ENCODE assay signal across 15 cellular contexts in genomic region chr2:66775730-66776422, GRCh38.
A peak's percentile ranks its signal among the peaks of the same experiment; 100 is the strongest.
DNase-seq lines count a peak whose midpoint lies in the region; TF ChIP-seq lines count a peak whose summit lies in the region.
"Had no signal": no experiment of that assay in that cellular context is flagged by ENCODE, and none has a peak within 500 bp of the region (broad histone marks: within the 10 kb centered on the region; RNA-seq: fewer than 3 reads in every experiment).

No MANE protein-coding gene starts in this region.

- H3K9me3 ChIP-seq in BE2C: no peaks in the 10 kb centered on the region
- no peaks in the 10 kb centered on the region for H3K9me3 ChIP-seq in adrenal gland (replicated peaks in 1 of 3)

- no peak overlapping the region for H3K4ac ChIP-seq in mesendoderm (ENCODE audit: low read depth, low read length)

- H3K18ac ChIP-seq in mesendoderm (ENCODE audit: low read length): no peak overlapping the region

- H2BK120ac ChIP-seq in mesendoderm (ENCODE audit: low read depth, low read length): no peak overlapping the region

- no peak overlapping the region for H3K56ac ChIP-seq in mesendoderm (ENCODE audit: low read length)

- H4K8ac ChIP-seq in mesendoderm (ENCODE audit: low read depth, low read length): no peak overlapping the region

- no peaks in the 10 kb centered on the region for H3K79me2 ChIP-seq in mesendoderm (ENCODE audit: control insufficient read depth, insufficient read depth, low read length)

- H3K27ac Mint-ChIP-seq in progenitor cell of endocrine pancreas (peak overlapping the region; percentile 73), chondrocyte (ENCODE audit: unreplicated experiment) (no peak overlapping the region)
- H3K27ac Mint-ChIP-seq: B cell; CD4-positive, alpha-beta memory T cell; GM23338; H9 had no signal

- no peak overlapping the region for H2AK5ac ChIP-seq in mesendoderm (ENCODE audit: low read length)

- H3K23ac ChIP-seq in mesendoderm (ENCODE audit: low read length): no peak overlapping the region

- no peak overlapping the region for H3K4me3 ChIP-seq in BE2C (ENCODE audit: low read depth, low read length)
- H3K4me3 ChIP-seq in adrenal gland: no peak overlapping the region
- H3K4me3 ChIP-seq in mesendoderm (ENCODE audit: low read length): no peak overlapping the region
- H3K4me3 ChIP-seq: GM23338 had no signal

- H3K4me1 ChIP-seq in BE2C (no peaks in the 10 kb centered on the region), adrenal gland (replicated peaks in 1 of 2) (no peaks in the 10 kb centered on the region), mesendoderm (ENCODE audit: control insufficient read depth, low read depth, low read length) (no peaks in the 10 kb centered on the region)

- H3K27ac ChIP-seq in adrenal gland (peak overlapping the region in 2 of 5 donors; percentile 7 to 55), mesendoderm (ENCODE audit: low read depth, low read length) (no peak overlapping the region)
- H3K27ac ChIP-seq: C4-2B had no signal

- H3K9ac ChIP-seq in mesendoderm (ENCODE audit: low read length): no peak overlapping the region

- DNase-seq in BE2C: peak; percentile 5
- peak in 6 of 7 donors; percentile 39 to 65 (median 51) for DNase-seq in adrenal gland
- peak; percentile 9 for DNase-seq in mesendoderm
- DNase-seq in progenitor cell of endocrine pancreas (ENCODE audit: low spot score, unreplicated experiment): no peak
- DNase-seq in OCI-M2 (lab: John Stamatoyannopoulos, UW; ENCODE audit: unreplicated experiment): no peak
- no peak for DNase-seq in chondrocyte (ENCODE audit: low spot score)
- no peak for DNase-seq in 8988T
- DNase-seq in RKO (ENCODE audit: low spot score): no peak
- DNase-seq: CD4-positive, alpha-beta memory T cell; DMS79 treated with DMSO at 0.1 percent for 48 hours; EL; H9 had no signal

- H3K4me3 Mint-ChIP-seq in progenitor cell of endocrine pancreas (ENCODE audit: low read depth) (no peak overlapping the region), chondrocyte (ENCODE audit: unreplicated experiment) (no peak overlapping the region)
- H3K4me3 Mint-ChIP-seq: B cell; CD4-positive, alpha-beta memory T cell; GM23338; H9 had no signal

- H3K4me2 ChIP-seq in mesendoderm (ENCODE audit: low read length): no peak overlapping the region
- H3K4me2 ChIP-seq: GM23338 had no signal

- no peak overlapping the region for H2BK5ac ChIP-seq in mesendoderm (ENCODE audit: low read length)

- no peaks in the 10 kb centered on the region for H3K36me3 ChIP-seq in BE2C
- H3K36me3 ChIP-seq in adrenal gland (replicated peaks in 1 of 2): no peaks in the 10 kb centered on the region
- H3K36me3 ChIP-seq in mesendoderm (ENCODE audit: control insufficient read depth, insufficient read depth, low read length): no peaks in the 10 kb centered on the region

- peaks cover 3% of the 10 kb centered on the region for H3K36me3 Mint-ChIP-seq in progenitor cell of endocrine pancreas (ENCODE audit: insufficient read depth)
- peaks cover 4% of the 10 kb centered on the region for H3K36me3 Mint-ChIP-seq in chondrocyte (ENCODE audit: low read depth)
- H3K36me3 Mint-ChIP-seq: CD4-positive, alpha-beta memory T cell had no signal

- no peak for TF ChIP-seq CTCF in BE2C (IDR thresholded peaks at IDR 0.05; ENCODE audit: low read depth, low read length)
- peak in 1 of 6 experiments; percentile 21 for TF ChIP-seq CTCF in adrenal gland (IDR thresholded peaks at IDR 0.05)
- no peak for TF ChIP-seq CTCF in progenitor cell of endocrine pancreas (IDR thresholded peaks at IDR 0.05; ENCODE audit: unreplicated experiment)
- no peak for TF ChIP-seq CTCF in chondrocyte (IDR thresholded peaks at IDR 0.05)

- no peak overlapping the region for H4K5ac ChIP-seq in mesendoderm (ENCODE audit: low read length)

- WGBS in adrenal gland, 4 donors: 43 to 54% (median 52%) methylated on average over 4 of the region's 4 CpGs
- WGBS in mesendoderm (ENCODE audit: extremely low coverage, insufficient coverage, low lambda C conversion rate): no CpG with 5 or more reads among the region's 4 CpGs

- H3K27me3 Mint-ChIP-seq in progenitor cell of endocrine pancreas (no peaks in the 10 kb centered on the region), chondrocyte (ENCODE audit: low read depth) (peaks cover 10% of the 10 kb centered on the region)
- H3K27me3 Mint-ChIP-seq: B cell; CD4-positive, alpha-beta memory T cell had no signal

- peaks cover 4% of the 10 kb centered on the region for H3K4me1 Mint-ChIP-seq in progenitor cell of endocrine pancreas (ENCODE audit: low read depth)
- peaks cover 3% of the 10 kb centered on the region for H3K4me1 Mint-ChIP-seq in chondrocyte (ENCODE audit: low read depth)
- H3K4me1 Mint-ChIP-seq: B cell; CD4-positive, alpha-beta memory T cell had no signal

- intact Hi-C loops in adrenal gland (cut with DNase I): no loop called here

- no peak for TF ChIP-seq POLR2A in adrenal gland (IDR thresholded peaks at IDR 0.05)

- no peaks in the 10 kb centered on the region for H3K27me3 ChIP-seq in BE2C
- no peaks in the 10 kb centered on the region for H3K27me3 ChIP-seq in adrenal gland
- no peaks in the 10 kb centered on the region for H3K27me3 ChIP-seq in mesendoderm (ENCODE audit: insufficient read depth, low read length, poor library complexity)

- H3K79me1 ChIP-seq in mesendoderm (ENCODE audit: low read length): no peaks in the 10 kb centered on the region

- no peak overlapping the region for H2BK15ac ChIP-seq in mesendoderm (replicated peaks; ENCODE audit: low read depth)

- H3K9me3 Mint-ChIP-seq in progenitor cell of endocrine pancreas (ENCODE audit: low read depth) (peaks cover 6% of the 10 kb centered on the region), chondrocyte (ENCODE audit: low read depth) (peaks cover 6% of the 10 kb centered on the region)
- H3K9me3 Mint-ChIP-seq: GM23338, H9 had no signal

Comparison
In these comparisons a context has a peak if more than half of its experiments do, and no peak if none do; other contexts are left out.
1. DNase-seq: peak in BE2C (single experiment), adrenal gland (6 of 7) and mesendoderm (single experiment); none in progenitor cell of endocrine pancreas (single experiment), OCI-M2 (single experiment), chondrocyte (single experiment), 8988T (single experiment) and RKO (single experiment).